8 cellular contexts compared by ENCODE assay signal in genomic region chr2:173963323-173963816, GRCh38. TPM values are rescaled to one million over a fixed set of nuclear protein-coding genes. Genes with fewer than 3 reads are reported as not detected.
DNase-seq lines count a peak whose midpoint lies in the region; ATAC-seq and TF ChIP-seq lines count a peak whose summit lies in the region.

No MANE protein-coding gene starts in this region.

- H3K36me3 Mint-ChIP-seq in mesothelial cell of epicardium: peaks cover 24% of the 10 kb centered on the region

- H3K9me3 Mint-ChIP-seq in mesothelial cell of epicardium: peaks cover 7% of the 10 kb centered on the region

- no peaks in the 10 kb centered on the region for H3K27me3 Mint-ChIP-seq in mesothelial cell of epicardium (ENCODE audit: low read depth)

- H3K4me1 ChIP-seq in heart right ventricle (peaks cover 3 to 63% (median 40%) of the 10 kb centered on the region in 9 donors), HAP-1 (peaks cover 12% of the 10 kb centered on the region), stomach smooth muscle (ENCODE audit: control insufficient read depth, insufficient read depth, low read length) (peaks cover 18% of the 10 kb centered on the region)

- H3K36me3 ChIP-seq in heart right ventricle (peaks cover 0 to 26% (median 6%) of the 10 kb centered on the region in 9 donors), HAP-1 (replicated peaks) (peaks cover 13% of the 10 kb centered on the region; the same call in 1 of the 2 replicates), MG63 (peaks cover 30% of the 10 kb centered on the region), stomach smooth muscle (ENCODE audit: control insufficient read depth in 2 of 2, insufficient read depth in 2 of 2, low read length in 2 of 2) (no peaks in the 10 kb centered on the region)

- peak overlapping the region; percentile 99 to 100 (median 100) for H3K27ac ChIP-seq in heart right ventricle
- H3K27ac ChIP-seq in coronary artery: peak overlapping the region; percentile 94 to 100
- peak overlapping the region; percentile 75 for H3K27ac ChIP-seq in stomach smooth muscle (ENCODE audit: low read length)

- ATAC-seq in heart right ventricle: no peak
- ATAC-seq in Right ventricle myocardium superior (ENCODE audit: poor library complexity): no peak

- H3K27me3 ChIP-seq in heart right ventricle: no peaks in the 10 kb centered on the region
- H3K27me3 ChIP-seq in HAP-1 (ENCODE audit: low read depth): no peaks in the 10 kb centered on the region
- no peaks in the 10 kb centered on the region for H3K27me3 ChIP-seq in MG63
- no peaks in the 10 kb centered on the region for H3K27me3 ChIP-seq in stomach smooth muscle (ENCODE audit: control insufficient read depth in 1 of 2, insufficient read depth in 2 of 2, low read length in 2 of 2)

- H3K9me3 ChIP-seq in heart right ventricle (peaks cover 0 to 12% (median 0%) of the 10 kb centered on the region in 11 donors), HAP-1 (no peaks in the 10 kb centered on the region), MG63 (peaks cover 10% of the 10 kb centered on the region; the same call in 1 of the 2 replicates), stomach smooth muscle (ENCODE audit: control insufficient read depth in 2 of 2, low read length in 2 of 2) (no peaks in the 10 kb centered on the region)

- DNase-seq in heart right ventricle (peak in 1 of 2 donors; percentile 29), Right ventricle myocardium superior (no peak), HAP-1 (ENCODE audit: low spot score in 2 of 2) (peak; percentile 66 to 69), MG63 (no peak), T-helper 1 cell (peak in 3 of 5 donors; percentile 57 to 76 (median 61)), coronary artery (ENCODE audit: low spot score) (peak; percentile 81), mesothelial cell of epicardium (ENCODE audit: low spot score in 2 of 2, unreplicated experiment in 2 of 2) (no peak)

- TF ChIP-seq CTCF in heart right ventricle (IDR thresholded peaks at IDR 0.05) (peak in 6 of 9 donors; percentile 15 to 46 (median 37)), coronary artery (IDR thresholded peaks at IDR 0.05) (no peak), mesothelial cell of epicardium (IDR thresholded peaks at IDR 0.05; ENCODE audit: unreplicated experiment) (peak; percentile 49)

- peak overlapping the region; percentile 82 for H3K4me3 Mint-ChIP-seq in mesothelial cell of epicardium

- 0% methylated on average over 30 to 43 of the region's 44 CpGs for WGBS in heart right ventricle, 2 donors

- peaks cover 37% of the 10 kb centered on the region for H3K4me1 Mint-ChIP-seq in mesothelial cell of epicardium

- H3K9ac ChIP-seq in stomach smooth muscle (ENCODE audit: low read length in 2 of 2): peak overlapping the region; percentile 73

- H3K27ac Mint-ChIP-seq in mesothelial cell of epicardium: peak overlapping the region; percentile 93

- H3K4me3 ChIP-seq in heart right ventricle (peak overlapping the region; percentile 43 to 100 (median 96)), HAP-1 (peak overlapping the region; percentile 93), MG63 (peak overlapping the region; percentile 60), coronary artery (peak overlapping the region; percentile 99), stomach smooth muscle (ENCODE audit: low read length in 2 of 2) (peak overlapping the region; percentile 81 to 83)

- intact Hi-C loops in heart right ventricle (cut with DNase I): loop anchor here in 5 of 10 donors (1.0 to 10.0 kb wide), 5 partner anchors 59 to 209 kb away; no protein-coding TSS in a partner anchor
- intact Hi-C loops in Right ventricle myocardium superior (cut with DNase I): no loop called here

- in situ Hi-C loops in HAP-1 (cut with MboI; ENCODE audit: low sequenced_read_pairs): no loop called here

RNA-seq across cellular contexts. Expression of gene SP3, which starts 1.8 kb away (rescaled TPM):
- total RNA-seq in heart right ventricle (10 to 100 TPM; 36.4 to 45.7 (median 41.0) TPM), Right ventricle myocardium superior (35.3 TPM), mesothelial cell of epicardium (106 to 113 TPM (median 110 TPM) in 3 replicates)
- 10 to 100 TPM in 1 of 2 donors, 1 to 10 TPM in 1; 8.6 to 11.6 TPM for polyA plus RNA-seq in heart right ventricle
- total RNA-seq in MG63 (2014; rRNA removed; shearing (Covaris generic); ENCODE audit: low replicate concordance): 64.7 and 68.4 TPM in 2 replicates

Comparison
In these comparisons a context has a peak if more than half of its experiments do, and no peak if none do; other contexts are left out.
1. DNase-seq: peak in HAP-1 (2 of 2), T-helper 1 cell (3 of 5) and coronary artery (single experiment); none in Right ventricle myocardium superior (single experiment), MG63 (single experiment) and mesothelial cell of epicardium (0 of 2).
2. Peak in every context shown above with its lines, with median percentiles within 50 percentile points of each other: H3K27ac ChIP-seq and H3K4me3 ChIP-seq.